Comparison of ENCODE assay signal across 1 cellular context in genomic region chr11:133896642-133897330, GRCh38.
TF ChIP-seq lines count a peak whose summit lies in the region.

No MANE protein-coding gene starts in this region.

TF ChIP-seq in GM23338, 12 proteins besides CTCF, POLR2A, EP300 and RAD21:
- TF ChIP-seq, protein P1, sequence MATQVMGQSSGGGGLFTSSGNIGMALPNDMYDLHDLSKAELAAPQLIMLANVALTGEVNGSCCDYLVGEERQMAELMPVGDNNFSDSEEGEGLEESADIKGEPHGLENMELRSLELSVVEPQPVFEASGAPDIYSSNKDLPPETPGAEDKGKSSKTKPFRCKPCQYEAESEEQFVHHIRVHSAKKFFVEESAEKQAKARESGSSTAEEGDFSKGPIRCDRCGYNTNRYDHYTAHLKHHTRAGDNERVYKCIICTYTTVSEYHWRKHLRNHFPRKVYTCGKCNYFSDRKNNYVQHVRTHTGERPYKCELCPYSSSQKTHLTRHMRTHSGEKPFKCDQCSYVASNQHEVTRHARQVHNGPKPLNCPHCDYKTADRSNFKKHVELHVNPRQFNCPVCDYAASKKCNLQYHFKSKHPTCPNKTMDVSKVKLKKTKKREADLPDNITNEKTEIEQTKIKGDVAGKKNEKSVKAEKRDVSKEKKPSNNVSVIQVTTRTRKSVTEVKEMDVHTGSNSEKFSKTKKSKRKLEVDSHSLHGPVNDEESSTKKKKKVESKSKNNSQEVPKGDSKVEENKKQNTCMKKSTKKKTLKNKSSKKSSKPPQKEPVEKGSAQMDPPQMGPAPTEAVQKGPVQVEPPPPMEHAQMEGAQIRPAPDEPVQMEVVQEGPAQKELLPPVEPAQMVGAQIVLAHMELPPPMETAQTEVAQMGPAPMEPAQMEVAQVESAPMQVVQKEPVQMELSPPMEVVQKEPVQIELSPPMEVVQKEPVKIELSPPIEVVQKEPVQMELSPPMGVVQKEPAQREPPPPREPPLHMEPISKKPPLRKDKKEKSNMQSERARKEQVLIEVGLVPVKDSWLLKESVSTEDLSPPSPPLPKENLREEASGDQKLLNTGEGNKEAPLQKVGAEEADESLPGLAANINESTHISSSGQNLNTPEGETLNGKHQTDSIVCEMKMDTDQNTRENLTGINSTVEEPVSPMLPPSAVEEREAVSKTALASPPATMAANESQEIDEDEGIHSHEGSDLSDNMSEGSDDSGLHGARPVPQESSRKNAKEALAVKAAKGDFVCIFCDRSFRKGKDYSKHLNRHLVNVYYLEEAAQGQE (IDR thresholded peaks at IDR 0.05; ENCODE audit: unreplicated experiment): no peak
- no peak for TF ChIP-seq POLR2AphosphoS5 (IDR thresholded peaks at IDR 0.05; ENCODE audit: low read depth)
- no peak for TF ChIP-seq ZNF462 (CRISPR knock-in tag; IDR thresholded peaks at IDR 0.05)
- no peak for TF ChIP-seq ZNF331 (CRISPR knock-in tag; IDR thresholded peaks at IDR 0.05; ENCODE audit: low read depth)
- no peak for TF ChIP-seq CREB1 (CRISPR knock-in tag; IDR thresholded peaks at IDR 0.05; ENCODE audit: low read depth)
- no peak for TF ChIP-seq EZH2 (IDR thresholded peaks at IDR 0.05; ENCODE audit: low read depth, unreplicated experiment)
- TF ChIP-seq NANOG (IDR thresholded peaks at IDR 0.05; ENCODE audit: borderline replicate concordance): no peak
